In genomic region chr4:3314706-3315260, GRCh38 we compare ENCODE assay signal across 16 cellular contexts.
"Had no signal": no experiment of that assay in that cellular context is flagged by ENCODE, and none has a peak within 500 bp of the region (broad histone marks: within the 10 kb centered on the region; RNA-seq: fewer than 3 reads in every experiment).

No MANE protein-coding gene starts in this region.

- H3K27me3 ChIP-seq: esophagus muscularis mucosa, thyroid gland had no signal

- ATAC-seq: SK-N-SH treated with all-trans-retinoic acid at 6 μM for 48 hours had no signal

- DNase-seq: activated B cell treated with CpG ODN at 0.5 μM for 24 hours; activated CD4-positive, alpha-beta T cell treated with anti-CD3 and anti-CD28 coated beads, Interleukin-2, amount 10 ng/mL, durations not matched to agents 7 days and 5 days; activated naive CD4-positive, alpha-beta T cell treated with Interleukin-2 at 50 U/mL for 16 hours; amniotic stem cell; cerebellar nuclear complex; glutamatergic neuron; immature natural killer cell; nephron progenitor cell; SHP77; stimulated activated CD4-positive, alpha-beta T cell treated with anti-CD3 and anti-CD28 coated beads, Interleukin-15, amount 100 ng/mL, for 24 hours; stimulated activated CD4-positive, alpha-beta T cell treated with anti-CD3 and anti-CD28 coated beads, Interleukin-4, amount 100 ng/mL, for 24 hours; thyroid gland had no signal

- H3K4me3 Mint-ChIP-seq: activated B cell treated with CpG ODN at 0.5 μM for 24 hours; activated CD4-positive, alpha-beta T cell treated with anti-CD3 and anti-CD28 coated beads, Interleukin-2, amount 10 ng/mL, durations not matched to agents 7 days and 5 days; brain; immature natural killer cell; memory B cell; nephron progenitor cell had no signal

- H3K27me3 Mint-ChIP-seq: activated B cell treated with CpG ODN at 0.5 μM for 24 hours; activated CD4-positive, alpha-beta T cell treated with anti-CD3 and anti-CD28 coated beads, Interleukin-2, amount 10 ng/mL, durations not matched to agents 7 days and 5 days; brain; memory B cell had no signal

- H3K9me3 ChIP-seq: esophagus muscularis mucosa, thyroid gland had no signal

- H3K4me1 Mint-ChIP-seq: activated B cell treated with CpG ODN at 0.5 μM for 24 hours; activated CD4-positive, alpha-beta T cell treated with anti-CD3 and anti-CD28 coated beads, Interleukin-2, amount 10 ng/mL, durations not matched to agents 7 days and 5 days; immature natural killer cell; memory B cell had no signal

- H3K9me3 Mint-ChIP-seq: activated B cell treated with CpG ODN at 0.5 μM for 24 hours; activated CD4-positive, alpha-beta T cell treated with anti-CD3 and anti-CD28 coated beads, Interleukin-2, amount 10 ng/mL, durations not matched to agents 7 days and 5 days; brain; immature natural killer cell; memory B cell; nephron progenitor cell had no signal

- H3K27ac ChIP-seq: esophagus muscularis mucosa, thyroid gland had no signal

- H3K27ac Mint-ChIP-seq: activated B cell treated with CpG ODN at 0.5 μM for 24 hours; activated CD4-positive, alpha-beta T cell treated with anti-CD3 and anti-CD28 coated beads, Interleukin-2, amount 10 ng/mL, durations not matched to agents 7 days and 5 days; immature natural killer cell; memory B cell; nephron progenitor cell had no signal

- H3K4me3 ChIP-seq: esophagus muscularis mucosa, thyroid gland had no signal

- H3K4me1 ChIP-seq: thyroid gland had no signal
